34 cellular contexts compared by ENCODE assay signal in genomic region chr20:47079047-47079446, GRCh38.
"Had no signal": no experiment of that assay in that cellular context is flagged by ENCODE, and none has a peak within 500 bp of the region (broad histone marks: within the 10 kb centered on the region; RNA-seq: fewer than 3 reads in every experiment).

No MANE protein-coding gene starts in this region.

- FAIRE-seq: astrocyte, bronchial epithelial cell had no signal

- H3K4me3 ChIP-seq: adrenal gland, ascending aorta, body of pancreas, breast epithelium, cardiac muscle cell had no signal

- H3K27ac ChIP-seq: adrenal gland, ascending aorta, body of pancreas, brain microvascular endothelial cell, breast epithelium, cardiac muscle cell had no signal

- H3K36me3 ChIP-seq: adrenal gland, ascending aorta, brain microvascular endothelial cell, cardiac muscle cell had no signal

- DNase-seq: activated effector memory CD4-positive, alpha-beta T cell treated with anti-CD3 and anti-CD28 coated beads, Interleukin-2, amount 50 U/mL, for 16 hours; activated effector memory CD4-positive, alpha-beta T cell treated with Interleukin-2 at 50 U/mL for 16 hours; activated gamma-delta T cell; activated gamma-delta T cell treated with Interleukin-2 at 50 U/mL for 16 hours; activated naive CD4-positive, alpha-beta T cell; activated naive CD4-positive, alpha-beta T cell treated with anti-CD3 and anti-CD28 coated beads for 36 hours; activated naive CD4-positive, alpha-beta T cell treated with anti-CD3 and anti-CD28 coated beads, Interleukin-2, amount 10 ng/mL, durations not matched to agents 7 days and 5 days; activated naive CD4-positive, alpha-beta T cell treated with anti-CD3 and anti-CD28 coated beads, Interleukin-2, amount 50 U/mL, for 16 hours; activated naive CD4-positive, alpha-beta T cell treated with Interleukin-2 at 50 U/mL for 16 hours; activated naive CD8-positive, alpha-beta T cell treated with anti-CD3 and anti-CD28 coated beads for 36 hours; activated naive CD8-positive, alpha-beta T cell treated with anti-CD3 and anti-CD28 coated beads, Interleukin-2, amount 10 ng/mL, durations not matched to agents 7 days and 5 days; activated naive CD8-positive, alpha-beta T cell treated with anti-CD3 and anti-CD28 coated beads, Interleukin-2, amount 50 U/mL, for 24 hours; activated T-cell treated with anti-CD3 and anti-CD28 coated beads, Interleukin-2, amount 50 U/mL, for 1 hour; activated T-cell treated with anti-CD3 and anti-CD28 coated beads, Interleukin-2, amount 50 U/mL, for 24 hours; activated T-cell treated with anti-CD3 and anti-CD28 coated beads, Interleukin-2, amount 50 U/mL, for 4 hours; activated T-cell treated with anti-CD3 and anti-CD28 coated beads, Interleukin-2, amount 50 U/mL, for 48 hours; activated T-cell treated with anti-CD3 and anti-CD28 coated beads, Interleukin-2, amount 50 U/mL, for 72 hours; adrenal gland; amniotic stem cell; amygdala; anterior cingulate cortex; aorta; body of pancreas; brain microvascular endothelial cell; caudate nucleus; central memory CD4-positive, alpha-beta T cell; cerebellar nuclear complex had no signal

- H3K4me1 ChIP-seq: adrenal gland, ascending aorta, body of pancreas, breast epithelium had no signal

- H3K9me3 ChIP-seq: adrenal gland, body of pancreas had no signal

- H3K27me3 ChIP-seq: adrenal gland, ascending aorta, body of pancreas, brain microvascular endothelial cell, breast epithelium, cardiac muscle cell had no signal

- ATAC-seq: activated naive CD4-positive, alpha-beta T cell treated with anti-CD3 and anti-CD28 coated beads, Interleukin-2, amount 50 U/mL, for 72 hours; activated naive CD8-positive, alpha-beta T cell treated with anti-CD3 and anti-CD28 coated beads, Interleukin-2, amount 50 U/mL, for 24 hours; activated T-cell treated with anti-CD3 and anti-CD28 coated beads, Interleukin-2, amount 50 U/mL, for 4 hours; activated T-cell treated with anti-CD3 and anti-CD28 coated beads, Interleukin-2, amount 50 U/mL, for 72 hours; activated T-helper 17 cell treated with anti-CD3 and anti-CD28 coated beads, Interleukin-2, amount 50 U/mL, for 72 hours; body of pancreas had no signal
